In the genomic region with DNA sequence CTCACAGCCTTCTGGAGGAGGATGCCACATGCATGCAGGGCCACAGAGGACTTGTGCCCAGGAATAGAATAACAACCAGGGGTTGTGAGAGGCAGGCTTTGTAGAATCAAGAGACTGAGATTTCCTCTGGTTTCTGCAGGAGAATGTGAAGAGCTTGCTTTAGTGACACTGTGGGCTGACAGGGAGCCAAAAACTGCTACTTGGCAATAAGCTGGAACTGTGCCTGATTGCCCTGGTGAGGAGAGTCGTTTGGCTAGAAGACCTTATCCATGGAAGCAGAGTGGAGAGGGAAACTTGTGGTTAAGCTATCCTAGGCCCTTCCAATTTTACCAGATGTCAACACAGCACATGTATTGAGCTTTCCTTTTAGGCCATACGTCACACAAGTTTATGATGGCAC, we compare ENCODE assay signal across 25 cellular contexts.
"Had no signal": no experiment of that assay in that cellular context is flagged by ENCODE, and none has a peak within 500 bp of the region (broad histone marks: within the 10 kb centered on the region; RNA-seq: fewer than 3 reads in every experiment).

No MANE protein-coding gene starts in this region.

- H3K27me3 ChIP-seq: adrenal gland, breast epithelium, SJSA1 had no signal

- H3K27me3 Mint-ChIP-seq: activated CD8-positive, alpha-beta T cell treated with anti-CD3 and anti-CD28 coated beads for 36 hours; activated naive CD8-positive, alpha-beta T cell treated with anti-CD3 and anti-CD28 coated beads, Interleukin-2, amount 10 ng/mL, durations not matched to agents 7 days and 5 days; T-helper 17 cell had no signal

- H3K9me3 Mint-ChIP-seq: activated CD8-positive, alpha-beta T cell treated with anti-CD3 and anti-CD28 coated beads for 36 hours; activated naive CD8-positive, alpha-beta T cell treated with anti-CD3 and anti-CD28 coated beads, Interleukin-2, amount 10 ng/mL, durations not matched to agents 7 days and 5 days; activated T-cell treated with anti-CD3 and anti-CD28 coated beads, Interleukin-2, amount 50 U/mL, for 72 hours had no signal

- H3K27ac ChIP-seq: adrenal gland, breast epithelium, SJSA1 had no signal

- H3K9me3 ChIP-seq: adrenal gland, breast epithelium, SJSA1 had no signal

- H3K4me3 Mint-ChIP-seq: activated CD8-positive, alpha-beta T cell treated with anti-CD3 and anti-CD28 coated beads for 36 hours; activated naive CD8-positive, alpha-beta T cell treated with anti-CD3 and anti-CD28 coated beads, Interleukin-2, amount 10 ng/mL, durations not matched to agents 7 days and 5 days; activated T-cell treated with anti-CD3 and anti-CD28 coated beads, Interleukin-2, amount 50 U/mL, for 72 hours; T-helper 17 cell had no signal

- H3K36me3 ChIP-seq: adrenal gland, breast epithelium, SJSA1 had no signal

- H3K36me3 Mint-ChIP-seq: activated naive CD8-positive, alpha-beta T cell treated with anti-CD3 and anti-CD28 coated beads, Interleukin-2, amount 10 ng/mL, durations not matched to agents 7 days and 5 days had no signal

- H3K4me1 Mint-ChIP-seq: activated naive CD8-positive, alpha-beta T cell treated with anti-CD3 and anti-CD28 coated beads, Interleukin-2, amount 10 ng/mL, durations not matched to agents 7 days and 5 days; T-helper 17 cell had no signal

- H3K4me3 ChIP-seq: adrenal gland, breast epithelium, SJSA1 had no signal

- ATAC-seq: activated CD4-positive, CD25-positive, alpha-beta regulatory T cell treated with anti-CD3 and anti-CD28 coated beads, Interleukin-2, amount 50 U/mL, for 24 hours; activated CD8-positive, alpha-beta T cell treated with anti-CD3 and anti-CD28 coated beads for 36 hours; activated T-cell treated with anti-CD3 and anti-CD28 coated beads, Interleukin-2, amount 50 U/mL, for 72 hours; PC-3; SK-N-SH treated with all-trans-retinoic acid at 6 μM for 48 hours; T-helper 17 cell had no signal

- DNase-seq: activated CD4-positive, alpha-beta T cell treated with anti-CD3 and anti-CD28 coated beads for 4 hours; activated CD8-positive, alpha-beta memory T cell treated with anti-CD3 and anti-CD28 coated beads, Interleukin-2, amount 50 U/mL, for 4 hours; activated CD8-positive, alpha-beta T cell treated with anti-CD3 and anti-CD28 coated beads for 36 hours; activated naive CD4-positive, alpha-beta T cell treated with anti-CD3 and anti-CD28 coated beads, Interleukin-2, amount 50 U/mL, for 16 hours; activated naive CD8-positive, alpha-beta T cell treated with anti-CD3 and anti-CD28 coated beads, Interleukin-2, amount 10 ng/mL, durations not matched to agents 7 days and 5 days; activated T-cell treated with anti-CD3 and anti-CD28 coated beads, Interleukin-2, amount 50 U/mL, for 72 hours; adrenal gland; anterior cingulate cortex; KG1; NCI-H1105; NCI-H1436; NCI-H1694 treated with DMSO at 0.1 percent for 48 hours; NCI-H2081 treated with DMSO at 0.1 percent for 48 hours; NCI-H2171 treated with DMSO at 0.1 percent for 48 hours; NCI-H226; NCI-H510A treated with DMSO at 0.1 percent for 48 hours; NCI-H69; PC-3; SHP77; T-helper 17 cell had no signal

- H3K27ac Mint-ChIP-seq: activated CD8-positive, alpha-beta T cell treated with anti-CD3 and anti-CD28 coated beads for 36 hours; activated naive CD8-positive, alpha-beta T cell treated with anti-CD3 and anti-CD28 coated beads, Interleukin-2, amount 10 ng/mL, durations not matched to agents 7 days and 5 days; activated T-cell treated with anti-CD3 and anti-CD28 coated beads, Interleukin-2, amount 50 U/mL, for 72 hours; activated T-helper 2 cell treated with anti-CD3 and anti-CD28 coated beads, Interferon-gamma antibody, Interleukin-2, Interleukin-4, amounts not matched to agents 10 μg/mL and 5 μg/mL and 100 μg/mL, durations not matched to agents 14 hours and 24 hours and 36 hours; T-helper 17 cell had no signal
